14 cellular contexts compared by ENCODE assay signal in genomic region chr6:111770263-111771083, GRCh38.
DNase-seq lines count a peak whose midpoint lies in the region; ATAC-seq and TF ChIP-seq lines count a peak whose summit lies in the region.
"Had no signal": no experiment of that assay in that cellular context is flagged by ENCODE, and none has a peak within 500 bp of the region (broad histone marks: within the 10 kb centered on the region; RNA-seq: fewer than 3 reads in every experiment).

No MANE protein-coding gene starts in this region.

- TF ChIP-seq CTCF in nephron progenitor cell (IDR thresholded peaks at IDR 0.05), result no peak
- no peak for TF ChIP-seq CTCF in breast epithelium (IDR thresholded peaks at IDR 0.05)

- no peaks in the 10 kb centered on the region for H3K9me3 ChIP-seq in breast epithelium
- H3K9me3 ChIP-seq: tibial nerve had no signal

- TF ChIP-seq POLR2A in breast epithelium (IDR thresholded peaks at IDR 0.05), result no peak

- H3K36me3 Mint-ChIP-seq in T-helper 2 cell treated with Interferon-gamma antibody and Interleukin-4, amounts not matched to agents 5 μg/mL and 100 μg/mL, for 36 hours (ENCODE audit: low read depth), result peaks cover 27% of the 10 kb centered on the region
- H3K36me3 Mint-ChIP-seq in activated naive CD8-positive, alpha-beta T cell treated with anti-CD3 and anti-CD28 coated beads, Interleukin-2, amount 50 U/mL, for 24 hours (ENCODE audit: low read depth), result peaks cover 72% of the 10 kb centered on the region
- peaks cover 23% of the 10 kb centered on the region for H3K36me3 Mint-ChIP-seq in nephron progenitor cell (ENCODE audit: low read depth)

- peak overlapping the region; percentile 7 for H3K27ac Mint-ChIP-seq in T-helper 2 cell treated with Interferon-gamma antibody and Interleukin-4, amounts not matched to agents 5 μg/mL and 100 μg/mL, for 36 hours
- peak overlapping the region; percentile 99 for H3K27ac Mint-ChIP-seq in activated naive CD8-positive, alpha-beta T cell treated with anti-CD3 and anti-CD28 coated beads, Interleukin-2, amount 50 U/mL, for 24 hours
- peak overlapping the region; percentile 87 for H3K27ac Mint-ChIP-seq in nephron progenitor cell

- no peaks in the 10 kb centered on the region for H3K27me3 ChIP-seq in breast epithelium
- H3K27me3 ChIP-seq: tibial nerve had no signal

- H3K27me3 Mint-ChIP-seq in T-helper 2 cell treated with Interferon-gamma antibody and Interleukin-4, amounts not matched to agents 5 μg/mL and 100 μg/mL, for 36 hours (ENCODE audit: low read depth), result no peaks in the 10 kb centered on the region
- H3K27me3 Mint-ChIP-seq in activated naive CD8-positive, alpha-beta T cell treated with anti-CD3 and anti-CD28 coated beads, Interleukin-2, amount 50 U/mL, for 24 hours, result peaks cover 2% of the 10 kb centered on the region
- H3K27me3 Mint-ChIP-seq in nephron progenitor cell (ENCODE audit: low read depth, poor library complexity), result peaks cover 4% of the 10 kb centered on the region

- ATAC-seq in activated naive CD8-positive, alpha-beta T cell treated with anti-CD3 and anti-CD28 coated beads, Interleukin-2, amount 50 U/mL, for 24 hours, result peak; percentile 45
- ATAC-seq in GM18868 (IDR thresholded peaks at IDR 0.05; ENCODE audit: unreplicated experiment), result no peak
- ATAC-seq: right cardiac atrium had no signal

- H3K4me3 Mint-ChIP-seq in T-helper 2 cell treated with Interferon-gamma antibody and Interleukin-4, amounts not matched to agents 5 μg/mL and 100 μg/mL, for 36 hours, result no peak overlapping the region
- peak overlapping the region; percentile 39 for H3K4me3 Mint-ChIP-seq in activated naive CD8-positive, alpha-beta T cell treated with anti-CD3 and anti-CD28 coated beads, Interleukin-2, amount 50 U/mL, for 24 hours
- no peak overlapping the region for H3K4me3 Mint-ChIP-seq in nephron progenitor cell

- no peak for DNase-seq in T-helper 2 cell treated with Interferon-gamma antibody and Interleukin-4, amounts not matched to agents 5 μg/mL and 100 μg/mL, for 36 hours (ENCODE audit: low spot score)
- DNase-seq in T-helper 2 cell, result no peak
- DNase-seq in activated naive CD8-positive, alpha-beta T cell treated with anti-CD3 and anti-CD28 coated beads, Interleukin-2, amount 50 U/mL, for 24 hours, result no peak
- no peak for DNase-seq in nephron progenitor cell
- no peak for DNase-seq in breast epithelium (ENCODE audit: low spot score in 2 of 2)
- DNase-seq in activated gamma-delta T cell (lab: John Stamatoyannopoulos, UW), result no peak
- DNase-seq: NCI-H1436 treated with DMSO at 0.1 percent for 48 hours; right cardiac atrium; SHP77; stimulated activated CD4-positive, alpha-beta T cell treated with anti-CD3 and anti-CD28 coated beads, Interleukin-4, amount 100 ng/mL, for 1 hour; stimulated activated CD8-positive, alpha-beta memory T cell treated with anti-CD3 and anti-CD28 coated beads, Interleukin-4, amount 100 ng/mL, for 48 hours had no signal

- H3K4me1 ChIP-seq in breast epithelium, result no peaks in the 10 kb centered on the region

- H3K4me1 Mint-ChIP-seq in T-helper 2 cell treated with Interferon-gamma antibody and Interleukin-4, amounts not matched to agents 5 μg/mL and 100 μg/mL, for 36 hours (ENCODE audit: low read depth), result peaks cover 74% of the 10 kb centered on the region
- H3K4me1 Mint-ChIP-seq in activated naive CD8-positive, alpha-beta T cell treated with anti-CD3 and anti-CD28 coated beads, Interleukin-2, amount 50 U/mL, for 24 hours, result peaks cover 90% of the 10 kb centered on the region
- H3K4me1 Mint-ChIP-seq in nephron progenitor cell, result peaks cover 51% of the 10 kb centered on the region

- TF ChIP-seq RAD21 in Ishikawa (IDR thresholded peaks at IDR 0.05; ENCODE audit: low read depth), result no peak

- intact Hi-C loops in breast epithelium (cut with DNase I; ENCODE audit: low total_unique reads), result no loop called here

- H3K9me3 Mint-ChIP-seq in T-helper 2 cell treated with Interferon-gamma antibody and Interleukin-4, amounts not matched to agents 5 μg/mL and 100 μg/mL, for 36 hours, result no peaks in the 10 kb centered on the region
- no peaks in the 10 kb centered on the region for H3K9me3 Mint-ChIP-seq in activated naive CD8-positive, alpha-beta T cell treated with anti-CD3 and anti-CD28 coated beads, Interleukin-2, amount 50 U/mL, for 24 hours
- H3K9me3 Mint-ChIP-seq in nephron progenitor cell, result no peaks in the 10 kb centered on the region

- no peak for TF ChIP-seq EP300 in Ishikawa (IDR thresholded peaks at IDR 0.05; ENCODE audit: borderline replicate concordance)

- H3K36me3 ChIP-seq in breast epithelium, result no peaks in the 10 kb centered on the region

- H3K4me3 ChIP-seq in breast epithelium, result no peak overlapping the region
- H3K4me3 ChIP-seq: tibial nerve had no signal

- peak overlapping the region in 1 of 2 donors; percentile 25 for H3K27ac ChIP-seq in breast epithelium

TF ChIP-seq in Ishikawa, 13 proteins besides CTCF, POLR2A, EP300 and RAD21:
- TF ChIP-seq MAX (IDR thresholded peaks at IDR 0.05), result peak; percentile 75
- TF ChIP-seq REST (IDR thresholded peaks at IDR 0.05; ENCODE audit: low read depth), result no peak
- TF ChIP-seq CREB1 (IDR thresholded peaks at IDR 0.05; ENCODE audit: low read depth), result no peak
- no peak for TF ChIP-seq YY1 (IDR thresholded peaks at IDR 0.05; ENCODE audit: low read depth)
- TF ChIP-seq TAF1 (IDR thresholded peaks at IDR 0.05; ENCODE audit: low read depth), result no peak
- no peak for TF ChIP-seq USF1 (IDR thresholded peaks at IDR 0.05)
- no peak for TF ChIP-seq TCF12 (IDR thresholded peaks at IDR 0.05; ENCODE audit: low read depth)
- TF ChIP-seq NFIC (IDR thresholded peaks at IDR 0.05), result no peak

Comparison
In these comparisons a context has a peak if more than half of its experiments do, and no peak if none do; other contexts are left out.
1. H3K27ac Mint-ChIP-seq: peak in every context shown above with its lines; median percentile 99 in activated naive CD8-positive, alpha-beta T cell treated with anti-CD3 and anti-CD28 coated beads, Interleukin-2, amount 50 U/mL, for 24 hours; 87 in nephron progenitor cell; 7 in T-helper 2 cell treated with Interferon-gamma antibody and Interleukin-4, amounts not matched to agents 5 μg/mL and 100 μg/mL, for 36 hours.